ENCODE assay signal across 24 cellular contexts in the genomic region with DNA sequence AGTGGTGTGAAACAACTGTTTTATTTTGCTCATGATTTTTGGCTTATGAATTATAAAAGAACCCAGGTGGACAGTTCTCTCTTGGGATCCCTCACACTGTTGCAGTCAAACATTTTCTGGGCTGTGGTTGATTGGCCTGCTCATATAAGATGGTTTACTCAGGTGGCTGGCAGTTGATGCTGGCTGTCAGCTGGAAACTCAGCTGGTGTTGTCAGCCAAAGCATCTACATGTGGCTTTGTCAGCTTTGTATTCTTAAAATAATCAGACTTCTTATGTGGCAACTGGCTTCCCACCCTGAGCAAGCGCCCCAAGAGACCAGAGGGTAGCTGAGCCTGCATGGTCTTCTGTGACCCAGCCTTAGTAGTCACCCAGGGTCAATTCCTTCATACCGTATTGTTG.
"Had no signal": no experiment of that assay in that cellular context is flagged by ENCODE, and none has a peak within 500 bp of the region (broad histone marks: within the 10 kb centered on the region; RNA-seq: fewer than 3 reads in every experiment).

No MANE protein-coding gene starts in this region.

- H3K4me1 ChIP-seq: breast epithelium had no signal

- H3K27me3 Mint-ChIP-seq: activated CD8-positive, alpha-beta memory T cell treated with anti-CD3 and anti-CD28 coated beads, Interleukin-2, amount 10 ng/mL, durations not matched to agents 7 days and 5 days; activated naive CD4-positive, alpha-beta T cell treated with anti-CD3 and anti-CD28 coated beads, Interleukin-2, amount 50 U/mL, for 24 hours; activated T-cell treated with anti-CD3 and anti-CD28 coated beads, Interleukin-2, amount 50 U/mL, for 24 hours had no signal

- H3K4me3 ChIP-seq: breast epithelium had no signal

- ATAC-seq: activated CD8-positive, alpha-beta memory T cell treated with anti-CD3 and anti-CD28 coated beads, Interleukin-2, amount 10 ng/mL, durations not matched to agents 7 days and 5 days; PC-3; WTC11 had no signal

- H3K36me3 Mint-ChIP-seq: activated CD8-positive, alpha-beta memory T cell treated with anti-CD3 and anti-CD28 coated beads, Interleukin-2, amount 10 ng/mL, durations not matched to agents 7 days and 5 days; activated naive CD4-positive, alpha-beta T cell treated with anti-CD3 and anti-CD28 coated beads, Interleukin-2, amount 50 U/mL, for 24 hours; WTC11 had no signal

- H3K4me1 Mint-ChIP-seq: activated CD8-positive, alpha-beta memory T cell treated with anti-CD3 and anti-CD28 coated beads, Interleukin-2, amount 10 ng/mL, durations not matched to agents 7 days and 5 days; activated naive CD4-positive, alpha-beta T cell treated with anti-CD3 and anti-CD28 coated beads, Interleukin-2, amount 50 U/mL, for 24 hours had no signal

- H3K4me3 Mint-ChIP-seq: activated CD8-positive, alpha-beta memory T cell treated with anti-CD3 and anti-CD28 coated beads, Interleukin-2, amount 10 ng/mL, durations not matched to agents 7 days and 5 days; activated naive CD4-positive, alpha-beta T cell treated with anti-CD3 and anti-CD28 coated beads, Interleukin-2, amount 50 U/mL, for 24 hours; activated T-cell treated with anti-CD3 and anti-CD28 coated beads, Interleukin-2, amount 50 U/mL, for 24 hours; activated T-helper 1 cell treated with anti-CD3 and anti-CD28 coated beads, Interleukin-12 subunit alpha, Interleukin-12 subunit beta, Interleukin-2, Interleukin-4 antibody, amounts not matched to agents 30 ng/mL and 10 ng/mL and 1 ng/mL, durations not matched to agents 14 hours and 24 hours and 36 hours; T-helper 1 cell treated with Interleukin-12 subunit alpha and Interleukin-12 subunit beta and Interleukin-4 antibody, amounts not matched to agents 30 μg/mL and 1 μg/mL, for 36 hours; WTC11 had no signal

- H3K36me3 ChIP-seq: breast epithelium had no signal

- DNase-seq: activated CD4-positive, alpha-beta T cell treated with anti-CD3 and anti-CD28 coated beads for 48 hours; activated CD4-positive, alpha-beta T cell treated with anti-CD3 and anti-CD28 coated beads, Interleukin-2, amount 50 U/mL, for 48 hours; activated CD4-positive, CD25-positive, alpha-beta regulatory T cell treated with anti-CD3 and anti-CD28 coated beads, Interleukin-2, amount 50 U/mL, for 72 hours; activated CD8-positive, alpha-beta memory T cell treated with anti-CD3 and anti-CD28 coated beads, Interleukin-2, amount 10 ng/mL, durations not matched to agents 7 days and 5 days; activated effector memory CD4-positive, alpha-beta T cell treated with Interleukin-2 at 50 U/mL for 16 hours; activated naive CD4-positive, alpha-beta T cell; activated T-cell treated with anti-CD3 and anti-CD28 coated beads, Interleukin-2, amount 50 U/mL, for 24 hours; aorta; caudate nucleus; KG1; MV-4-11; NCI-H1105; NCI-H1436; NCI-H1694 treated with DMSO at 0.1 percent for 48 hours; NCI-H2029 treated with DMSO at 0.1 percent for 48 hours; NCI-H526 treated with DMSO at 0.1 percent for 48 hours; NK-92 treated with Interleukin-12 subunit alpha and Interleukin-12 subunit beta, amount 100 ng/mL, for 24 hours; PC-3; SHP77 had no signal

- H3K27ac ChIP-seq: breast epithelium had no signal

- H3K27me3 ChIP-seq: breast epithelium had no signal

- H3K9me3 Mint-ChIP-seq: activated T-helper 1 cell treated with anti-CD3 and anti-CD28 coated beads, Interleukin-12 subunit alpha, Interleukin-12 subunit beta, Interleukin-2, Interleukin-4 antibody, amounts not matched to agents 30 ng/mL and 10 ng/mL and 1 ng/mL, durations not matched to agents 14 hours and 24 hours and 36 hours had no signal

- H3K9me3 ChIP-seq: breast epithelium had no signal

- H3K27ac Mint-ChIP-seq: activated CD8-positive, alpha-beta memory T cell treated with anti-CD3 and anti-CD28 coated beads, Interleukin-2, amount 10 ng/mL, durations not matched to agents 7 days and 5 days; activated naive CD4-positive, alpha-beta T cell treated with anti-CD3 and anti-CD28 coated beads, Interleukin-2, amount 50 U/mL, for 24 hours; activated T-cell treated with anti-CD3 and anti-CD28 coated beads, Interleukin-2, amount 50 U/mL, for 24 hours; activated T-helper 1 cell treated with anti-CD3 and anti-CD28 coated beads, Interleukin-12 subunit alpha, Interleukin-12 subunit beta, Interleukin-2, Interleukin-4 antibody, amounts not matched to agents 30 ng/mL and 10 ng/mL and 1 ng/mL, durations not matched to agents 14 hours and 24 hours and 36 hours; T-helper 1 cell treated with Interleukin-12 subunit alpha and Interleukin-12 subunit beta and Interleukin-4 antibody, amounts not matched to agents 30 μg/mL and 1 μg/mL, for 36 hours; WTC11 had no signal
